ENCODE assay signal across 9 cellular contexts in the genomic region with DNA sequence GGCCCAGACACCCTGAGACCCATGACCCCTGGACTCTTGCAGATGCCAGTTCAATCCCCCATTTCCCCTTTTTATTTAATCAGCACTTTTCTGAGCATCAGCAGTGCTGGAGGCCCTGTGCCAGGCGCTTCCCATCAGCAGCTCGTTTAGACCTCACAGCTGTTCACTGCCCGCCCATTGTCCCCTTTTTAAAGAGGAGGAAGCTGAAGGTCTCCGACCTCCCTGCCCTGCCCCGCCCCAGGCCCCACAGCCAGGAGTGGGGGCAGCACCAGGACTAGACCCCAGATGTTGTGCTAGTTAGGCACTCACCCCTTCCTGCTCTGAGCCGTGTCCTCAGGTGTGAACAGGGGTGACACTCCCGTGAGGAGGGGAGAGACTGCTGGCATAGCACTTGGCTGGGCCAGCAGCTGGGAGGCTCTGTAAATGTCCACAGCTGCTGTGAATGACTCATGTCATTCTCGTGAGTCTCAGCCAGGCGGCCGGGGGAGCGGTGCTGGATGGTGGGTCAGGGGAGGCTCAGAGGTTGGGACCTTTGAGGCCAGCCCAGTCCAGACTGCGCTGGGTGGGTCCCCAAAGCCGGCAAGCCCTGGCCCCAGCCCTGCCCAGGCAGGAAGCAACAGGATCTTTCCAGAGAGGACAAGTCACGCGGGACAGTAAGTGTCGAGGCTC. TPM values are rescaled to one million over a fixed set of nuclear protein-coding genes. Genes with fewer than 3 reads are reported as not detected.
A peak's percentile ranks its signal among the peaks of the same experiment; 100 is the strongest.
DNase-seq lines count a peak whose midpoint lies in the region; ATAC-seq, FAIRE-seq and TF ChIP-seq lines count a peak whose summit lies in the region.
"Had no signal": no experiment of that assay in that cellular context is flagged by ENCODE, and none has a peak within 500 bp of the region (broad histone marks: within the 10 kb centered on the region; RNA-seq: fewer than 3 reads in every experiment).

No MANE protein-coding gene starts in this region.

- no peaks in the 10 kb centered on the region for H3K79me2 ChIP-seq in endothelial cell of umbilical vein (ENCODE audit: control insufficient read depth, insufficient read depth, low read length)

- H4K20me1 ChIP-seq in endothelial cell of umbilical vein (replicated peaks; ENCODE audit: control insufficient read depth, extremely low read depth, insufficient read depth, low read length), result no peaks in the 10 kb centered on the region

- H3K36me3 Mint-ChIP-seq in CD8-positive, alpha-beta T cell, result no peaks in the 10 kb centered on the region

- H3K9me3 Mint-ChIP-seq in stimulated activated naive CD8-positive, alpha-beta T cell treated with anti-CD3 and anti-CD28 coated beads, Interleukin-15, amount 100 ng/mL, for 72 hours, result no peaks in the 10 kb centered on the region
- no peaks in the 10 kb centered on the region for H3K9me3 Mint-ChIP-seq in CD8-positive, alpha-beta T cell

- DNase-seq in stimulated activated naive CD8-positive, alpha-beta T cell treated with anti-CD3 and anti-CD28 coated beads, Interleukin-15, amount 100 ng/mL, for 72 hours, result no peak
- no peak for DNase-seq in stimulated activated naive CD8-positive, alpha-beta T cell treated with anti-CD3 and anti-CD28 coated beads, Interleukin-15, Interleukin-2, amounts not matched to agents 100 U/mL and 50 U/mL, for 24 hours
- DNase-seq in endothelial cell of umbilical vein (ENCODE audit: low read depth, low spot score), result peak; percentile 49
- no peak for DNase-seq in CD8-positive, alpha-beta T cell

- H3K9ac ChIP-seq in endothelial cell of umbilical vein (replicated peaks; ENCODE audit: extremely low read depth, insufficient read depth, low read length) (no peak overlapping the region), mucosa of rectum (ENCODE audit: low read depth in 1 of 2, low read length in 2 of 2) (no peak overlapping the region)

- no peak for TF ChIP-seq POLR2A in endothelial cell of umbilical vein (IDR thresholded peaks at IDR 0.05; ENCODE audit: low read depth, low read length)

- no peaks in the 10 kb centered on the region for H3K9me3 ChIP-seq in endothelial cell of umbilical vein (replicated peaks; ENCODE audit: control insufficient read depth, insufficient read depth, low read length)
- H3K9me3 ChIP-seq in mucosa of rectum (ENCODE audit: control insufficient read depth in 2 of 2, low read length in 2 of 2), result no peaks in the 10 kb centered on the region
- no peaks in the 10 kb centered on the region for H3K9me3 ChIP-seq in CD8-positive, alpha-beta T cell (ENCODE audit: low read length)
- H3K9me3 ChIP-seq: BLaER1 treated with 17β-estradiol and CSF1 and Interleukin-3, amounts not matched to agents 10 nM and 100 nM had no signal

- H3K4me1 ChIP-seq in endothelial cell of umbilical vein (ENCODE audit: control insufficient read depth, extremely low read depth, insufficient read depth, low read length), result no peaks in the 10 kb centered on the region
- H3K4me1 ChIP-seq in mucosa of rectum (ENCODE audit: control insufficient read depth in 2 of 2, insufficient read depth in 2 of 2, low read length in 2 of 2), result peaks cover 0 to 6% of the 10 kb centered on the region in 2 donors
- no peaks in the 10 kb centered on the region for H3K4me1 ChIP-seq in CD8-positive, alpha-beta T cell (ENCODE audit: insufficient read depth, low read length)

- no peak overlapping the region for H2AFZ ChIP-seq in endothelial cell of umbilical vein (ENCODE audit: low read depth, low read length)

- H3K4me2 ChIP-seq in endothelial cell of umbilical vein (ENCODE audit: insufficient read depth, low read length), result no peak overlapping the region

- H3K4me3 ChIP-seq in endothelial cell of umbilical vein (replicated peaks in 1 of 3; ENCODE audit: insufficient read depth in 1 of 3, low read depth in 1 of 3, low read length in 3 of 3) (no peak overlapping the region), mucosa of rectum (ENCODE audit: low read length in 2 of 2) (no peak overlapping the region)
- H3K4me3 ChIP-seq in CD8-positive, alpha-beta T cell (ENCODE audit: low read depth, low read length), result no peak overlapping the region
- H3K4me3 ChIP-seq: BLaER1 treated with 17β-estradiol and CSF1 and Interleukin-3, amounts not matched to agents 10 nM and 100 nM had no signal

- dilution Hi-C loops in endothelial cell of umbilical vein (cut with MboI; ENCODE audit: extremely low pct_ligation_motif_present, low sequenced_read_pairs), result no loop called here

- CTCF ChIA-PET in endothelial cell of umbilical vein (lab: Charles Lee), result interaction anchor here (0.6 to 3.3 kb wide), 5 partner anchors 17 to 202 kb away, joined by 3 to 18 read pairs (median 4); no protein-coding TSS in a partner anchor
- CTCF ChIA-PET in CD8-positive, alpha-beta T cell (lab: Charles Lee), result no interaction called here

- no peak for ATAC-seq in stimulated activated naive CD8-positive, alpha-beta T cell treated with anti-CD3 and anti-CD28 coated beads, Interleukin-15, amount 100 ng/mL, for 72 hours
- no peak for ATAC-seq in stimulated activated naive CD8-positive, alpha-beta T cell treated with anti-CD3 and anti-CD28 coated beads, Interleukin-15, Interleukin-2, amounts not matched to agents 100 U/mL and 50 U/mL, for 24 hours
- no peak for ATAC-seq in GM19324 (IDR thresholded peaks at IDR 0.05; ENCODE audit: low FRiP score, unreplicated experiment)
- ATAC-seq in activated CD4-positive, CD25-positive, alpha-beta regulatory T cell treated with anti-CD3 and anti-CD28 coated beads, Interleukin-2, amount 50 U/mL, for 24 hours, result no peak
- ATAC-seq in CD8-positive, alpha-beta T cell, result no peak
- ATAC-seq in HG03521 (IDR thresholded peaks at IDR 0.05; ENCODE audit: unreplicated experiment), result no peak

- TF ChIP-seq CTCF in endothelial cell of umbilical vein (IDR thresholded peaks at IDR 0.05; ENCODE audit: extremely low read depth in 1 of 2, insufficient read depth in 1 of 2, low read depth in 1 of 2, low read length in 2 of 2), result no peak
- no peak for TF ChIP-seq CTCF in CD8-positive, alpha-beta T cell (IDR thresholded peaks at IDR 0.05)

- peak overlapping the region; percentile 42 to 52 for H3K27ac Mint-ChIP-seq in stimulated activated naive CD8-positive, alpha-beta T cell treated with anti-CD3 and anti-CD28 coated beads, Interleukin-15, amount 100 ng/mL, for 72 hours
- no peak overlapping the region for H3K27ac Mint-ChIP-seq in CD8-positive, alpha-beta T cell

- POLR2A ChIA-PET in endothelial cell of umbilical vein (lab: Charles Lee), result no interaction called here
- POLR2A ChIA-PET in CD8-positive, alpha-beta T cell (lab: Charles Lee), result no interaction called here

- H3K27ac ChIP-seq in endothelial cell of umbilical vein (ENCODE audit: insufficient read depth, low read depth, low read length) (no peak overlapping the region), mucosa of rectum (ENCODE audit: low read depth in 2 of 2, low read length in 2 of 2) (peak overlapping the region; percentile 74)
- no peak overlapping the region for H3K27ac ChIP-seq in CD8-positive, alpha-beta T cell (ENCODE audit: low read depth, low read length)
- H3K27ac ChIP-seq: BLaER1 treated with 17β-estradiol and CSF1 and Interleukin-3, amounts not matched to agents 10 nM and 100 nM had no signal

- no peaks in the 10 kb centered on the region for H3K9me1 ChIP-seq in endothelial cell of umbilical vein (replicated peaks; ENCODE audit: control insufficient read depth, extremely low read depth, insufficient read depth, low read length)

- no peak overlapping the region for H3K4me3 Mint-ChIP-seq in stimulated activated naive CD8-positive, alpha-beta T cell treated with anti-CD3 and anti-CD28 coated beads, Interleukin-15, amount 100 ng/mL, for 72 hours
- H3K4me3 Mint-ChIP-seq in CD8-positive, alpha-beta T cell, result no peak overlapping the region

- H3K27me3 Mint-ChIP-seq in stimulated activated naive CD8-positive, alpha-beta T cell treated with anti-CD3 and anti-CD28 coated beads, Interleukin-15, amount 100 ng/mL, for 72 hours, result no peaks in the 10 kb centered on the region
- no peaks in the 10 kb centered on the region for H3K27me3 Mint-ChIP-seq in CD8-positive, alpha-beta T cell (ENCODE audit: low read depth)

- no TSS peak for BruUV-seq in endothelial cell of umbilical vein (replicated peaks; lab: Mats Ljungman, UMichigan)

- peak; percentile 31 for FAIRE-seq in endothelial cell of umbilical vein (lab: Jason Lieb, UNC)

- intact Hi-C loops in endothelial cell of umbilical vein (cut with micrococcal nuclease), result no loop called here
- intact Hi-C loops in CD8-positive, alpha-beta T cell (cut with DNase I, micrococcal nuclease), result no loop called here

- H3K27me3 ChIP-seq in endothelial cell of umbilical vein (ENCODE audit: control insufficient read depth in 2 of 2, insufficient read depth in 2 of 2, low read length in 2 of 2) (no peaks in the 10 kb centered on the region), mucosa of rectum (ENCODE audit: control insufficient read depth in 2 of 2, insufficient read depth in 2 of 2, low read length in 2 of 2) (no peaks in the 10 kb centered on the region)
- no peaks in the 10 kb centered on the region for H3K27me3 ChIP-seq in CD8-positive, alpha-beta T cell (ENCODE audit: insufficient read depth, low read length)
- H3K27me3 ChIP-seq: BLaER1 treated with 17β-estradiol and CSF1 and Interleukin-3, amounts not matched to agents 10 nM and 100 nM had no signal

- no peaks in the 10 kb centered on the region for H3K4me1 Mint-ChIP-seq in stimulated activated naive CD8-positive, alpha-beta T cell treated with anti-CD3 and anti-CD28 coated beads, Interleukin-15, amount 100 ng/mL, for 72 hours
- H3K4me1 Mint-ChIP-seq in CD8-positive, alpha-beta T cell (ENCODE audit: low read depth), result no peaks in the 10 kb centered on the region

- no peaks in the 10 kb centered on the region for H3K36me3 ChIP-seq in endothelial cell of umbilical vein (ENCODE audit: control insufficient read depth in 2 of 2, extremely low read depth in 1 of 2, insufficient read depth in 2 of 2, low read length in 2 of 2)
- no peaks in the 10 kb centered on the region for H3K36me3 ChIP-seq in mucosa of rectum (ENCODE audit: control insufficient read depth in 2 of 2, insufficient read depth in 2 of 2, low read length in 2 of 2)
- H3K36me3 ChIP-seq in CD8-positive, alpha-beta T cell (ENCODE audit: insufficient read depth, low read length), result no peaks in the 10 kb centered on the region
- H3K36me3 ChIP-seq: BLaER1 treated with 17β-estradiol and CSF1 and Interleukin-3, amounts not matched to agents 10 nM and 100 nM had no signal

RNA-seq across cellular contexts. Expression of a gene that starts 19.9 kb away (rescaled TPM):
- 0.39 and 0.51 TPM in 2 replicates for total RNA-seq in endothelial cell of umbilical vein
- polyA plus RNA-seq in endothelial cell of umbilical vein, result 0.56 and 0.75 TPM in 2 replicates
- 0.41 and 0.63 TPM in 2 replicates for polyA plus RNA-seq in endothelial cell of umbilical vein (2011; cell fraction: cytosol; rRNA removed)
- 0.61 and 0.84 TPM in 2 replicates for polyA plus RNA-seq in endothelial cell of umbilical vein (2011; cell fraction: nucleus; rRNA removed)
- 0.22 TPM in 1 of 2 replicates, not detected in the other for polyA plus RNA-seq in endothelial cell of umbilical vein (2012)
- polyA minus RNA-seq in endothelial cell of umbilical vein, result 0.23 and 0.68 TPM in 2 replicates
- not detected for polyA minus RNA-seq in endothelial cell of umbilical vein (2011; cell fraction: cytosol; rRNA and poly(A)+ RNA removed)
- polyA minus RNA-seq in endothelial cell of umbilical vein (2011; cell fraction: nucleus; rRNA and poly(A)+ RNA removed), result 0.43 TPM in 1 of 2 replicates, not detected in the other
- not detected for total RNA-seq in CD8-positive, alpha-beta T cell

RNA-seq across cellular contexts. Expression of a gene that starts 42.2 kb away (rescaled TPM):
- 31.3 and 36.3 TPM in 2 replicates for total RNA-seq in endothelial cell of umbilical vein
- 37.2 and 46.0 TPM in 2 replicates for polyA plus RNA-seq in endothelial cell of umbilical vein
- 22.0 and 32.2 TPM in 2 replicates for polyA plus RNA-seq in endothelial cell of umbilical vein (2011; cell fraction: cytosol; rRNA removed)
- 42.9 and 48.5 TPM in 2 replicates for polyA plus RNA-seq in endothelial cell of umbilical vein (2011; cell fraction: nucleus; rRNA removed)
- polyA plus RNA-seq in endothelial cell of umbilical vein (2012), result 17.3 and 17.4 TPM in 2 replicates
- 9.3 and 17.8 TPM in 2 replicates for polyA minus RNA-seq in endothelial cell of umbilical vein
- 8.6 TPM for polyA minus RNA-seq in endothelial cell of umbilical vein (2011; cell fraction: cytosol; rRNA and poly(A)+ RNA removed)
- 10.9 and 15.6 TPM in 2 replicates for polyA minus RNA-seq in endothelial cell of umbilical vein (2011; cell fraction: nucleus; rRNA and poly(A)+ RNA removed)
- total RNA-seq in CD8-positive, alpha-beta T cell, result 10 to 100 TPM; 10.2 to 10.9 TPM

RNA-seq across cellular contexts. Expression of a gene that starts 42.5 kb away (rescaled TPM):
- total RNA-seq in endothelial cell of umbilical vein, result 302 and 305 TPM in 2 replicates
- 563 and 588 TPM in 2 replicates for polyA plus RNA-seq in endothelial cell of umbilical vein
- 186 and 237 TPM in 2 replicates for polyA plus RNA-seq in endothelial cell of umbilical vein (2011; cell fraction: cytosol; rRNA removed)
- 1,153 and 1,220 TPM in 2 replicates for polyA plus RNA-seq in endothelial cell of umbilical vein (2011; cell fraction: nucleus; rRNA removed)
- polyA plus RNA-seq in endothelial cell of umbilical vein (2012), result 226 and 267 TPM in 2 replicates
- polyA minus RNA-seq in endothelial cell of umbilical vein, result 389 and 446 TPM in 2 replicates
- polyA minus RNA-seq in endothelial cell of umbilical vein (2011; cell fraction: cytosol; rRNA and poly(A)+ RNA removed), result 152 TPM
- 257 and 351 TPM in 2 replicates for polyA minus RNA-seq in endothelial cell of umbilical vein (2011; cell fraction: nucleus; rRNA and poly(A)+ RNA removed)
- 100 to 1,000 TPM; 326 to 352 TPM for total RNA-seq in CD8-positive, alpha-beta T cell

Comparison
In these comparisons a context has a peak if more than half of its experiments do, and no peak if none do; other contexts are left out.
1. H3K27ac ChIP-seq: peak in mucosa of rectum (2 of 2); none in endothelial cell of umbilical vein (single experiment) and CD8-positive, alpha-beta T cell (single experiment).